8 cellular contexts compared by ENCODE assay signal in the genomic region with DNA sequence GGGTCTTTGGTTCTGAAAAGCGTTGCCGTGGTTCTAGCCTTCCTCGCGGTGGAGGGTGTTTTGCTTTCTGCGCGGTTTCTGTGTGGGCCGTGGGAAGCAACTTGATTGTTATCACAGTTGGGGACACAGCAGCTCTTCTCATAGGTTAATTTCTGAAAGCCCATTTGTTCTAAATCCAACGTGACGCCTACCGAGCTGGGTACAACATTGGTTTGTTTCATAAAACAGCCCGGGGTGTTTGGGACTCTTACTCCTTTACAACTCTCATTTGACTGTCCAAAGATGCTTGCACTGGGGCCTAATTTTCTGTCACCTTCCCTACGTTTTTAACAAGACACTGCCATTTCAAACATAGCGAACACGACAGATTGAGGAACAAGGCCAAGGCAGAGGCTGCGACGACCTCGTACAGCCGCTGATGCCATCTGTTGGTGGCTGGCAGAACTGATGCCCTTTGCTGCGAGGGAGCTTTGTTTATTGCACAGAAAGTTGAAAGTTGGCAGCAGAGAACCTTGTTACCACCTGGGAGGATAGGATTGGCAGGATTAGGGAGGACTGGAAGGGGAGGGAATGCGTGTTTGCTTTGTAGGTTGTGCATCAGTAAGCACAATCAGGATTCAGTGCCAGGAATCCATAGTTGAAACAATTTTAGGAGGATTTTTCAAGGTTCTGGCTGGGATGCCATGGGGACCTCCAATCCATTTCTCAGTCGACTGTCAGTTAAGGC.
DNase-seq lines count a peak whose midpoint lies in the region; ATAC-seq and TF ChIP-seq lines count a peak whose summit lies in the region.

No MANE protein-coding gene starts in this region.

- no peaks in the 10 kb centered on the region for H4K20me1 ChIP-seq in neural progenitor cell (ENCODE audit: low read depth)

- intact Hi-C loops in stomach (cut with DNase I; ENCODE audit: low total_unique reads): loop anchor here (5.0 kb wide), 1 partner anchor 98 kb away; the partner anchor contains the start of gene PITPNC1

- no peaks in the 10 kb centered on the region for H3K9me3 Mint-ChIP-seq in activated T-helper 17 cell treated with anti-CD3 and anti-CD28 coated beads, Interleukin-2, amount 50 U/mL, for 72 hours
- peaks cover 7% of the 10 kb centered on the region for H3K9me3 Mint-ChIP-seq in neural progenitor cell

- H3K27ac ChIP-seq in 22Rv1 (no peak overlapping the region), neural progenitor cell (no peak overlapping the region), stomach (peak overlapping the region; percentile 18 to 65 (median 50))

- H3K27me3 Mint-ChIP-seq in activated T-helper 17 cell treated with anti-CD3 and anti-CD28 coated beads, Interleukin-2, amount 50 U/mL, for 72 hours: no peaks in the 10 kb centered on the region
- H3K27me3 Mint-ChIP-seq in neural progenitor cell (ENCODE audit: insufficient read depth, low read depth): peaks cover 2% of the 10 kb centered on the region

- H3F3A ChIP-seq in neural progenitor cell (ENCODE audit: low read depth): peaks cover 36% of the 10 kb centered on the region

- peak overlapping the region; percentile 96 for H3K27ac Mint-ChIP-seq in activated T-helper 17 cell treated with anti-CD3 and anti-CD28 coated beads, Interleukin-2, amount 50 U/mL, for 72 hours
- peak overlapping the region; percentile 85 for H3K27ac Mint-ChIP-seq in neural progenitor cell

- ATAC-seq in GM18861 (IDR thresholded peaks at IDR 0.05; ENCODE audit: unreplicated experiment): peak; percentile 59
- ATAC-seq in activated T-helper 17 cell treated with anti-CD3 and anti-CD28 coated beads, Interleukin-2, amount 50 U/mL, for 72 hours (replicated peaks): peak; percentile 74

- TF ChIP-seq CTCF in 22Rv1 (IDR thresholded peaks at IDR 0.05): peak; percentile 91
- TF ChIP-seq CTCF in LNCaP clone FGC (IDR thresholded peaks at IDR 0.05; ENCODE audit: control insufficient read depth, extremely low read depth, insufficient read depth): peak; percentile 99
- peak; percentile 93 for TF ChIP-seq CTCF in fibroblast of pulmonary artery (IDR thresholded peaks at IDR 0.05; ENCODE audit: low read length, missing control alignments)
- peak; percentile 83 for TF ChIP-seq CTCF in neural progenitor cell (IDR thresholded peaks at IDR 0.05)
- peak in 5 of 7 experiments; percentile 87 to 96 (median 90) for TF ChIP-seq CTCF in stomach (IDR thresholded peaks at IDR 0.05)

- H3K9me3 ChIP-seq in neural progenitor cell (ENCODE audit: low read depth): peaks cover 3% of the 10 kb centered on the region
- H3K9me3 ChIP-seq in stomach: no peaks in the 10 kb centered on the region

- H3K4me3 ChIP-seq in LNCaP clone FGC (ENCODE audit: low read depth, low read length): no peak overlapping the region
- H3K4me3 ChIP-seq in fibroblast of pulmonary artery (replicated peaks; ENCODE audit: low read depth, low read length): no peak overlapping the region
- no peak overlapping the region for H3K4me3 ChIP-seq in neural progenitor cell
- H3K4me3 ChIP-seq in stomach: no peak overlapping the region

- H3K4me2 ChIP-seq in neural progenitor cell: no peak overlapping the region

- peaks cover 34% of the 10 kb centered on the region for H3K4me1 ChIP-seq in neural progenitor cell
- H3K4me1 ChIP-seq in stomach: peaks cover 0 to 15% (median 8%) of the 10 kb centered on the region in 4 donors

- WGBS in stomach, 5 donors: 38 to 42% (median 39%) methylated on average over 21 of the region's 21 CpGs

- H3K79me2 ChIP-seq in neural progenitor cell (ENCODE audit: low read depth): no peaks in the 10 kb centered on the region

- DNase-seq in LNCaP clone FGC (ENCODE audit: low read depth) (peak; percentile 84), RPMI7951 (ENCODE audit: low read depth) (peak; percentile 77), fibroblast of pulmonary artery (ENCODE audit: low read depth) (peak; percentile 83), neural progenitor cell (ENCODE audit: low spot score) (peak; percentile 73), stomach (peak; percentile 87)

- H3K27me3 ChIP-seq in neural progenitor cell (no peaks in the 10 kb centered on the region), stomach (no peaks in the 10 kb centered on the region)

- H2AFZ ChIP-seq in neural progenitor cell (replicated peaks): peak overlapping the region; percentile 29

- H3K4me3 Mint-ChIP-seq in activated T-helper 17 cell treated with anti-CD3 and anti-CD28 coated beads, Interleukin-2, amount 50 U/mL, for 72 hours: peak overlapping the region; percentile 87
- H3K4me3 Mint-ChIP-seq in neural progenitor cell: no peak overlapping the region

- H3K36me3 Mint-ChIP-seq in activated T-helper 17 cell treated with anti-CD3 and anti-CD28 coated beads, Interleukin-2, amount 50 U/mL, for 72 hours (ENCODE audit: low read depth): no peaks in the 10 kb centered on the region
- H3K36me3 Mint-ChIP-seq in neural progenitor cell: peaks cover 6% of the 10 kb centered on the region

- H3K4me1 Mint-ChIP-seq in activated T-helper 17 cell treated with anti-CD3 and anti-CD28 coated beads, Interleukin-2, amount 50 U/mL, for 72 hours: peaks cover 45% of the 10 kb centered on the region
- H3K4me1 Mint-ChIP-seq in neural progenitor cell: peaks cover 45% of the 10 kb centered on the region

- H3K36me3 ChIP-seq in neural progenitor cell: no peaks in the 10 kb centered on the region
- H3K36me3 ChIP-seq in stomach: no peaks in the 10 kb centered on the region

- TF ChIP-seq EP300 in stomach (IDR thresholded peaks at IDR 0.05): no peak

- TF ChIP-seq POLR2A in stomach (IDR thresholded peaks at IDR 0.05): no peak

- no peak overlapping the region for H3K9ac ChIP-seq in neural progenitor cell

Comparison
In these comparisons a context has a peak if more than half of its experiments do, and no peak if none do; other contexts are left out.
1. H3K27ac ChIP-seq: peak in stomach (5 of 5); none in 22Rv1 (single experiment) and neural progenitor cell (single experiment).
2. Peak in every context shown above with its lines, with median percentiles within 50 percentile points of each other: CTCF ChIP-seq and DNase-seq.